Comparison of ENCODE assay signal across 8 cellular contexts in genomic region chr16:70523621-70524405, GRCh38. TPM values are rescaled to one million over a fixed set of nuclear protein-coding genes. Genes with fewer than 3 reads are reported as not detected.
DNase-seq lines count a peak whose midpoint lies in the region; ATAC-seq and TF ChIP-seq lines count a peak whose summit lies in the region.

TSS of gene SF3B3 (plus strand) at chr16:70523816. CDS start at chr16:70526657, 2,841 bp downstream.

- ATAC-seq in GM18499 (IDR thresholded peaks at IDR 0.05; ENCODE audit: insufficient read depth, unreplicated experiment) (peak; percentile 37), HG03039 (IDR thresholded peaks at IDR 0.05; ENCODE audit: unreplicated experiment) (peak; percentile 39)

- peak within 1 kb of the TSS; percentile 95 for H3K4me3 ChIP-seq in kidney epithelial cell (ENCODE audit: low read depth, low read length)

- peaks cover 5% of the 10 kb centered on the region for H3K36me3 Mint-ChIP-seq in chondrocyte (ENCODE audit: low read depth)

- no peaks in the 10 kb centered on the region for H3K9me3 Mint-ChIP-seq in chondrocyte (ENCODE audit: low read depth)

- H3K4me1 Mint-ChIP-seq in chondrocyte (ENCODE audit: low read depth): peaks cover 58% of the 10 kb centered on the region

- no peaks in the 10 kb centered on the region for H3K27me3 Mint-ChIP-seq in chondrocyte (ENCODE audit: low read depth)

- TF ChIP-seq CTCF in chondrocyte (IDR thresholded peaks at IDR 0.05) (no peak), kidney epithelial cell (IDR thresholded peaks at IDR 0.05; ENCODE audit: insufficient read depth, low read length, poor library complexity, severe bottlenecking) (no peak)

- peak within 1 kb of the TSS; percentile 93 for H3K4me3 Mint-ChIP-seq in chondrocyte (ENCODE audit: unreplicated experiment)

- H3K36me3 ChIP-seq in kidney epithelial cell (ENCODE audit: control insufficient read depth, insufficient read depth, low read length): peaks cover 1% of the 10 kb centered on the region

- DNase-seq in NCI-H2227 treated with DMSO at 0.1 percent for 48 hours (lab: John Stamatoyannopoulos, UW): peak; percentile 78
- peak; percentile 59 to 66 (median 61) for DNase-seq in activated CD4-positive, CD25-positive, alpha-beta regulatory T cell (lab: John Stamatoyannopoulos, UW)
- no peak for DNase-seq in chondrocyte (ENCODE audit: low spot score)
- DNase-seq in kidney epithelial cell (ENCODE audit: low read depth): no peak
- DNase-seq in stimulated activated CD4-positive, alpha-beta T cell treated with anti-CD3 and anti-CD28 coated beads, Interleukin-1b, Interleukin-23, amount 100 ng/mL, for 24 hours (ENCODE audit: low read depth in 4 of 4, low spot score in 1 of 4): peak; percentile 42 to 57 (median 48)
- no peak for DNase-seq in NCI-H1048 (lab: John Stamatoyannopoulos, UW)

- H3K27ac Mint-ChIP-seq in chondrocyte (ENCODE audit: unreplicated experiment): peak within 1 kb of the TSS; percentile 99

- no peaks in the 10 kb centered on the region for H3K27me3 ChIP-seq in kidney epithelial cell (ENCODE audit: control insufficient read depth, insufficient read depth, low read length)

RNA-seq across cellular contexts. Expression of gene SF3B3, which starts in this region (rescaled TPM):
- 182 to 262 TPM (median 186 TPM) in 3 replicates for total RNA-seq in chondrocyte
- 103 and 140 TPM in 2 replicates for total RNA-seq in kidney epithelial cell

Comparison
In these comparisons a context has a peak if more than half of its experiments do, and no peak if none do; other contexts are left out.
1. DNase-seq: peak in NCI-H2227 treated with DMSO at 0.1 percent for 48 hours (single experiment), activated CD4-positive, CD25-positive, alpha-beta regulatory T cell (4 of 4) and stimulated activated CD4-positive, alpha-beta T cell treated with anti-CD3 and anti-CD28 coated beads, Interleukin-1b, Interleukin-23, amount 100 ng/mL, for 24 hours (4 of 4); none in chondrocyte (single experiment), kidney epithelial cell (single experiment) and NCI-H1048 (single experiment).